ENCODE assay signal across 12 cellular contexts in genomic region chr1:21944261-21945074, GRCh38. TPM values are rescaled to one million over a fixed set of nuclear protein-coding genes. Genes with fewer than 3 reads are reported as not detected.
DNase-seq lines count a peak whose midpoint lies in the region; ATAC-seq, FAIRE-seq and TF ChIP-seq lines count a peak whose summit lies in the region.
"Had no signal": no experiment of that assay in that cellular context is flagged by ENCODE, and none has a peak within 500 bp of the region (broad histone marks: within the 10 kb centered on the region; RNA-seq: fewer than 3 reads in every experiment).

No MANE protein-coding gene starts in this region.

- H3K27ac ChIP-seq in astrocyte (ENCODE audit: low read depth, low read length): no peak overlapping the region
- H3K27ac ChIP-seq in osteoblast (ENCODE audit: low read depth, low read length): no peak overlapping the region
- H3K27ac ChIP-seq: WERI-Rb-1 had no signal

- H3K9ac ChIP-seq in astrocyte (ENCODE audit: low read length): peak overlapping the region; percentile 16

- no peak overlapping the region for H3K4me3 ChIP-seq in astrocyte (ENCODE audit: insufficient read depth, low read depth, low read length)
- H3K4me3 ChIP-seq in osteoblast (ENCODE audit: insufficient read depth, low read length): no peak overlapping the region

- H3K27me3 ChIP-seq in astrocyte (ENCODE audit: insufficient read depth, low read length) (no peaks in the 10 kb centered on the region), osteoblast (ENCODE audit: insufficient read depth, low read length) (no peaks in the 10 kb centered on the region)

- no peaks in the 10 kb centered on the region for H3K9me3 Mint-ChIP-seq in astrocyte (ENCODE audit: unreplicated experiment)

- no peaks in the 10 kb centered on the region for H3K27me3 Mint-ChIP-seq in astrocyte (ENCODE audit: low read depth, unreplicated experiment)

- H3K4me1 Mint-ChIP-seq in astrocyte (ENCODE audit: low read depth, unreplicated experiment): peaks cover 29% of the 10 kb centered on the region

- H3K36me3 Mint-ChIP-seq in astrocyte (ENCODE audit: low read depth, unreplicated experiment): no peaks in the 10 kb centered on the region

- TF ChIP-seq CTCF in astrocyte (IDR thresholded peaks at IDR 0.05; ENCODE audit: insufficient read depth, low read depth, low read length): no peak
- TF ChIP-seq CTCF in osteoblast (IDR thresholded peaks at IDR 0.05; ENCODE audit: extremely low read depth, low read depth, low read length): no peak

- H4K20me1 ChIP-seq in astrocyte (ENCODE audit: insufficient read depth, low read length) (no peaks in the 10 kb centered on the region), osteoblast (ENCODE audit: insufficient read depth, low read length) (no peaks in the 10 kb centered on the region)

- H3K36me3 ChIP-seq in astrocyte (ENCODE audit: insufficient read depth, low read length): no peaks in the 10 kb centered on the region
- H3K36me3 ChIP-seq in osteoblast (ENCODE audit: insufficient read depth, low read length): no peaks in the 10 kb centered on the region
- H3K36me3 ChIP-seq: WERI-Rb-1 had no signal

- no peak for FAIRE-seq in astrocyte (lab: Jason Lieb, UNC)

- peak; percentile 6 for ATAC-seq in left ventricle myocardium superior
- ATAC-seq in HG03045 (IDR thresholded peaks at IDR 0.05; ENCODE audit: unreplicated experiment): no peak

- DNase-seq in ELF-1 (ENCODE audit: low read depth, low spot score) (peak; percentile 87), astrocyte (ENCODE audit: low read depth) (peak; percentile 47), left ventricle myocardium superior (no peak), osteoblast (ENCODE audit: insufficient read length, low spot score, missing footprints) (peak; percentile 30), NCI-H1105 treated with DMSO at 0.1 percent for 48 hours (lab: John Stamatoyannopoulos, UW) (no peak), amniotic stem cell (lab: John Stamatoyannopoulos, UW) (no peak)
- DNase-seq in activated T-cell treated with anti-CD3 and anti-CD28 coated beads, Interleukin-2, amount 50 U/mL, for 48 hours: no peak
- DNase-seq: DMS 273 treated with DMSO at 0.1 percent for 48 hours, NCI-H1092 treated with DMSO at 0.1 percent for 48 hours, SIG-M5, WERI-Rb-1 had no signal

- H3K4me1 ChIP-seq in astrocyte (ENCODE audit: insufficient read depth, low read length) (peaks cover 31% of the 10 kb centered on the region), osteoblast (ENCODE audit: insufficient read depth, low read length) (peaks cover 19% of the 10 kb centered on the region)

- H3K79me2 ChIP-seq in astrocyte (ENCODE audit: insufficient read depth, low read length) (no peaks in the 10 kb centered on the region), osteoblast (ENCODE audit: insufficient read depth, low read length) (no peaks in the 10 kb centered on the region)

- H3K4me2 ChIP-seq in astrocyte (ENCODE audit: low read length): peak overlapping the region; percentile 52
- H3K4me2 ChIP-seq in osteoblast (ENCODE audit: insufficient read depth, low read length): no peak overlapping the region

- intact Hi-C loops in left ventricle myocardium superior (cut with micrococcal nuclease): no loop called here

- no peaks in the 10 kb centered on the region for H3K9me3 ChIP-seq in astrocyte (ENCODE audit: insufficient read depth, low read depth, low read length)
- no peaks in the 10 kb centered on the region for H3K9me3 ChIP-seq in osteoblast (ENCODE audit: low read depth, low read length)

- no peak overlapping the region for H3K4me3 Mint-ChIP-seq in astrocyte (ENCODE audit: unreplicated experiment)

- peak overlapping the region; percentile 94 for H3K27ac Mint-ChIP-seq in astrocyte (ENCODE audit: unreplicated experiment)

- H2AFZ ChIP-seq in astrocyte (ENCODE audit: low read depth, low read length): peak overlapping the region; percentile 72
- H2AFZ ChIP-seq in osteoblast (ENCODE audit: low read length): no peak overlapping the region

RNA-seq across cellular contexts. Expression of gene HSPG2, which starts 7.4 kb away (rescaled TPM):
- total RNA-seq in astrocyte: 249 and 262 TPM in 2 replicates
- 269 TPM for total RNA-seq in left ventricle myocardium superior
- total RNA-seq in osteoblast: 220 and 265 TPM in 2 replicates

RNA-seq across cellular contexts. Expression of gene CELA3B, which starts 32.4 kb away (rescaled TPM):
- not detected in 2 replicates for total RNA-seq in astrocyte
- total RNA-seq in left ventricle myocardium superior: not detected
- total RNA-seq in osteoblast: not detected in 2 replicates

RNA-seq across cellular contexts. Expression of gene CELA3A, which starts 57.0 kb away (rescaled TPM):
- total RNA-seq in astrocyte: not detected in 2 replicates
- total RNA-seq in left ventricle myocardium superior: not detected
- not detected in 2 replicates for total RNA-seq in osteoblast

Comparison
In these comparisons a context has a peak if more than half of its experiments do, and no peak if none do; other contexts are left out.
1. DNase-seq: peak in ELF-1 (single experiment), astrocyte (single experiment) and osteoblast (single experiment); none in left ventricle myocardium superior (single experiment), NCI-H1105 treated with DMSO at 0.1 percent for 48 hours (single experiment), amniotic stem cell (single experiment) and activated T-cell treated with anti-CD3 and anti-CD28 coated beads, Interleukin-2, amount 50 U/mL, for 48 hours (0 of 2).